18 cellular contexts compared by ENCODE assay signal in the genomic region with DNA sequence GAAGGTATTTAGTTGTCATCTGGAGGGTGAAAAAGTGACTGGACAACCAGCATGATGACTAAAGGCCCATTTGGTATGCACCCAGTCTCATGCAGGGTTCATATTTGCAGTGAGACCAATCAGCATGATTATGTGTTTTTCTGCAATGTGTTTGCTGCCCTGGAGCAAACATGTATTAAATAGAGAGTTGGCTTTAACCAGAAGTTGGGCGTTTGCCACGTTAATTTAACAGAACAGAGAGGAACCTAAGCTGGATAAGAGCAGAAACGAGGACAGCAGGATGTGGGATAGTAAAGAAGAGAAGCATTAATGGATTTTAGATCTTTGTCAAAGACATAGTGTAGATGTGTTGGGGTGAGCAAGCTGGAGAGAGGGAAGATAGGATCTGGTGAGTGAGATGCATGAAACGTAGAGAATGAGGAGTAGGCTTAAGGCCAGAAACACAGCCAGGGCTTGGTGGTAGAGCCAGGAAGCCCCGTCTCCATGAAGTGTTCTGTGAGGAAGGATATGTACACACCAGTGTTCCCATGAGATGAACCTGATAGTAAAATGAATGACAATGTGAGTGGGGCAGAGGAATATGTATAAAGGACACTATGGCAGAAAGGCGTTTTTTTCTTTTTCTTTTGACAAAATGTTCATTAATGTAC.
"Had no signal": no experiment of that assay in that cellular context is flagged by ENCODE, and none has a peak within 500 bp of the region (broad histone marks: within the 10 kb centered on the region; RNA-seq: fewer than 3 reads in every experiment).

No MANE protein-coding gene starts in this region.

- H3K36me3 Mint-ChIP-seq: activated naive CD8-positive, alpha-beta T cell treated with anti-CD3 and anti-CD28 coated beads, Interleukin-2, amount 10 ng/mL, durations not matched to agents 7 days and 5 days had no signal

- H3K4me3 ChIP-seq: dorsolateral prefrontal cortex, prostate gland, spleen, suprapubic skin, upper lobe of right lung had no signal

- DNase-seq: activated CD4-positive, alpha-beta memory T cell treated with anti-CD3 and anti-CD28 coated beads, Interleukin-2, amount 10 ng/mL, durations not matched to agents 7 days and 5 days; activated gamma-delta T cell treated with Interleukin-2 at 50 U/mL for 16 hours; activated naive CD8-positive, alpha-beta T cell treated with anti-CD3 and anti-CD28 coated beads, Interleukin-2, amount 10 ng/mL, durations not matched to agents 7 days and 5 days; activated T-cell treated with anti-CD3 and anti-CD28 coated beads, Interleukin-2, amount 50 U/mL, for 48 hours; anterior cingulate cortex; dorsolateral prefrontal cortex; head of caudate nucleus; mesendoderm; spleen; stimulated activated CD4-positive, alpha-beta T cell treated with anti-CD3 and anti-CD28 coated beads, Interleukin-1b, Interleukin-23, amount 100 ng/mL, for 48 hours; stimulated activated naive CD4-positive, alpha-beta T cell; upper lobe of right lung had no signal

- H3K36me3 ChIP-seq: prostate gland, spleen, suprapubic skin, upper lobe of right lung had no signal

- H3K9me3 Mint-ChIP-seq: activated CD4-positive, alpha-beta memory T cell treated with anti-CD3 and anti-CD28 coated beads, Interleukin-2, amount 10 ng/mL, durations not matched to agents 7 days and 5 days; T-helper 2 cell treated with Interferon-gamma antibody and Interleukin-4, amounts not matched to agents 5 μg/mL and 100 μg/mL, for 36 hours had no signal

- H3K27ac ChIP-seq: dorsolateral prefrontal cortex, prostate gland, spleen, suprapubic skin, upper lobe of right lung had no signal

- H3K27me3 ChIP-seq: dorsolateral prefrontal cortex, spleen, suprapubic skin, upper lobe of right lung had no signal

- ATAC-seq: activated CD4-positive, CD25-positive, alpha-beta regulatory T cell treated with anti-CD3 and anti-CD28 coated beads, Interleukin-2, amount 50 U/mL, for 24 hours; sciatic nerve; upper lobe of right lung had no signal

- H3K9me3 ChIP-seq: prostate gland, spleen, suprapubic skin, upper lobe of right lung had no signal

- H3K4me1 Mint-ChIP-seq: activated CD4-positive, alpha-beta memory T cell treated with anti-CD3 and anti-CD28 coated beads, Interleukin-2, amount 10 ng/mL, durations not matched to agents 7 days and 5 days; activated naive CD8-positive, alpha-beta T cell treated with anti-CD3 and anti-CD28 coated beads, Interleukin-2, amount 10 ng/mL, durations not matched to agents 7 days and 5 days had no signal

- H3K27me3 Mint-ChIP-seq: activated CD4-positive, alpha-beta memory T cell treated with anti-CD3 and anti-CD28 coated beads, Interleukin-2, amount 10 ng/mL, durations not matched to agents 7 days and 5 days; activated naive CD8-positive, alpha-beta T cell treated with anti-CD3 and anti-CD28 coated beads, Interleukin-2, amount 10 ng/mL, durations not matched to agents 7 days and 5 days had no signal

- H3K27ac Mint-ChIP-seq: activated CD4-positive, alpha-beta memory T cell treated with anti-CD3 and anti-CD28 coated beads, Interleukin-2, amount 10 ng/mL, durations not matched to agents 7 days and 5 days; activated naive CD8-positive, alpha-beta T cell treated with anti-CD3 and anti-CD28 coated beads, Interleukin-2, amount 10 ng/mL, durations not matched to agents 7 days and 5 days; nephron; T-helper 2 cell treated with Interferon-gamma antibody and Interleukin-4, amounts not matched to agents 5 μg/mL and 100 μg/mL, for 36 hours had no signal

- H3K4me1 ChIP-seq: prostate gland, spleen, upper lobe of right lung had no signal

- H3K4me3 Mint-ChIP-seq: activated CD4-positive, alpha-beta memory T cell treated with anti-CD3 and anti-CD28 coated beads, Interleukin-2, amount 10 ng/mL, durations not matched to agents 7 days and 5 days; activated naive CD8-positive, alpha-beta T cell treated with anti-CD3 and anti-CD28 coated beads, Interleukin-2, amount 10 ng/mL, durations not matched to agents 7 days and 5 days; nephron; T-helper 2 cell treated with Interferon-gamma antibody and Interleukin-4, amounts not matched to agents 5 μg/mL and 100 μg/mL, for 36 hours had no signal
